7 cellular contexts compared by ENCODE assay signal in the genomic region with DNA sequence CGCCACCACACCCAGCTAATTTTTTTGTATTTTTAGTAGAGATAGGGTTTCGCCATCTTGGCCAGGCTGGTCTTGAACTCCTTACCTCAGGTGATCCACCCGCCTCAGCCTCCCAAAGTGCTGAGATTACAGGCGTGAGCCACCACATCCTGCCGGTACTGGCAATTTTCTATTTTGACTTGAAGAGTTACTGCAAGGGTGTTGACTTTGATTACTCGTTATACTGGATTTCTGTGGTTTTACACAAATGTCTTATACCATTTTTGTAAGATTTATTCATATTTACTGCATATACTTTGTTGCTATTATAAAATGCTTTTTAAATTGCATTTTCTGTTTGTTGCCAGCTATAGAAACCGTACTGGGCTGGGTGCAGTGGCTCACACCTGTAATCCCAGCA. TPM values are rescaled to one million over a fixed set of nuclear protein-coding genes. Genes with fewer than 3 reads are reported as not detected.
A peak's percentile ranks its signal among the peaks of the same experiment; 100 is the strongest.
DNase-seq lines count a peak whose midpoint lies in the region; ATAC-seq and TF ChIP-seq lines count a peak whose summit lies in the region.
"Not testable (repeated sequence)": the region's sequence is repeated elsewhere in the genome, so short reads cannot be mapped to it uniquely, and the experiment has no call there.

No MANE protein-coding gene starts in this region.

- not testable (repeated sequence) for H3K4me1 ChIP-seq in testis

- peak overlapping the region; percentile 7 to 46 for H3K27ac ChIP-seq in testis

- H3K27me3 ChIP-seq in testis, result not testable (repeated sequence)

- H3K9me3 ChIP-seq in testis, result not testable (repeated sequence)

- not testable (repeated sequence) for H3K27me3 Mint-ChIP-seq in activated CD4-positive, alpha-beta T cell treated with anti-CD3 and anti-CD28 coated beads for 36 hours; activated naive CD4-positive, alpha-beta T cell treated with anti-CD3 and anti-CD28 coated beads for 36 hours (ENCODE audit: low read depth)

- not testable (repeated sequence) for ATAC-seq in activated CD4-positive, alpha-beta T cell treated with anti-CD3 and anti-CD28 coated beads for 36 hours

- intact Hi-C loops in activated CD4-positive, alpha-beta T cell treated with anti-CD3 and anti-CD28 coated beads for 36 hours (cut with DNase I, micrococcal nuclease); activated naive CD4-positive, alpha-beta T cell treated with anti-CD3 and anti-CD28 coated beads for 36 hours (cut with micrococcal nuclease); testis (cut with DNase I; ENCODE audit: low total_unique reads): not testable (repeated sequence)

- WGBS in testis, 2 donors, result 86 to 92% methylated on average over 7 of the region's 7 CpGs

- H3K27ac Mint-ChIP-seq in activated CD4-positive, alpha-beta T cell treated with anti-CD3 and anti-CD28 coated beads for 36 hours; activated naive CD4-positive, alpha-beta T cell treated with anti-CD3 and anti-CD28 coated beads for 36 hours: not testable (repeated sequence)

- DNase-seq in EH (ENCODE audit: low read depth) (peak; percentile 39), HCEC 1CT (peak; percentile 55), M059J (ENCODE audit: low read depth) (peak; percentile 21), fibroblast of mammary gland (ENCODE audit: low read depth) (peak; percentile 18)
- DNase-seq in activated CD4-positive, alpha-beta T cell treated with anti-CD3 and anti-CD28 coated beads for 36 hours, result peak; percentile 18
- DNase-seq in activated naive CD4-positive, alpha-beta T cell treated with anti-CD3 and anti-CD28 coated beads for 36 hours, result peak; percentile 20
- not testable (repeated sequence) for DNase-seq in testis

- not testable (repeated sequence) for TF ChIP-seq POLR2A in testis (IDR thresholded peaks at IDR 0.05)

- CTCF ChIA-PET in activated CD4-positive, alpha-beta T cell treated with anti-CD3 and anti-CD28 coated beads for 36 hours (lab: Charles Lee), result interaction anchor here (1.2 kb wide), 1 partner anchor 14 kb away, joined by 4 read pairs; no protein-coding TSS in a partner anchor
- CTCF ChIA-PET in activated naive CD4-positive, alpha-beta T cell treated with anti-CD3 and anti-CD28 coated beads for 36 hours (lab: Charles Lee), result not testable (repeated sequence)

- not testable (repeated sequence) for H3K4me3 Mint-ChIP-seq in activated CD4-positive, alpha-beta T cell treated with anti-CD3 and anti-CD28 coated beads for 36 hours; activated naive CD4-positive, alpha-beta T cell treated with anti-CD3 and anti-CD28 coated beads for 36 hours

- not testable (repeated sequence) for H3K4me1 Mint-ChIP-seq in activated CD4-positive, alpha-beta T cell treated with anti-CD3 and anti-CD28 coated beads for 36 hours; activated naive CD4-positive, alpha-beta T cell treated with anti-CD3 and anti-CD28 coated beads for 36 hours (ENCODE audit: low read depth)

- H3K9me3 Mint-ChIP-seq in activated CD4-positive, alpha-beta T cell treated with anti-CD3 and anti-CD28 coated beads for 36 hours (ENCODE audit: low read depth); activated naive CD4-positive, alpha-beta T cell treated with anti-CD3 and anti-CD28 coated beads for 36 hours: not testable (repeated sequence)

- not testable (repeated sequence) for H3K4me3 ChIP-seq in fibroblast of mammary gland (ENCODE audit: control insufficient read depth, low read depth, low read length); testis

- POLR2A ChIA-PET in activated CD4-positive, alpha-beta T cell treated with anti-CD3 and anti-CD28 coated beads for 36 hours (lab: Charles Lee), result not testable (repeated sequence)

- not testable (repeated sequence) for H3K36me3 Mint-ChIP-seq in activated CD4-positive, alpha-beta T cell treated with anti-CD3 and anti-CD28 coated beads for 36 hours (ENCODE audit: low read depth); activated naive CD4-positive, alpha-beta T cell treated with anti-CD3 and anti-CD28 coated beads for 36 hours (ENCODE audit: low read depth)

- TF ChIP-seq CTCF in fibroblast of mammary gland (conservative IDR thresholded peaks at IDR 0.05; ENCODE audit: control insufficient read depth, insufficient read depth, low read depth, low read length); testis (IDR thresholded peaks at IDR 0.05): not testable (repeated sequence)

- not testable (repeated sequence) for H3K36me3 ChIP-seq in testis (ENCODE audit: low read depth, missing control alignments)

RNA-seq across cellular contexts. Expression of a gene that starts 24.1 kb away (rescaled TPM):
- 6.8 and 13.5 TPM in 2 replicates for total RNA-seq in M059J (2014; rRNA removed; shearing (Covaris generic))
- total RNA-seq in activated CD4-positive, alpha-beta T cell treated with anti-CD3 and anti-CD28 coated beads for 36 hours, result 1 to 10 TPM; 4.3 to 4.5 TPM
- total RNA-seq in activated naive CD4-positive, alpha-beta T cell treated with anti-CD3 and anti-CD28 coated beads for 36 hours, result 1 to 10 TPM; 3.5 to 3.8 TPM
- total RNA-seq in testis, result 10 to 100 TPM; 61.3 to 77.9 TPM
- 40.7 TPM for polyA plus RNA-seq in testis (ENCODE audit: insufficient read depth, low read depth, low replicate concordance)
